ENCODE assay signal across 9 cellular contexts in the genomic region with DNA sequence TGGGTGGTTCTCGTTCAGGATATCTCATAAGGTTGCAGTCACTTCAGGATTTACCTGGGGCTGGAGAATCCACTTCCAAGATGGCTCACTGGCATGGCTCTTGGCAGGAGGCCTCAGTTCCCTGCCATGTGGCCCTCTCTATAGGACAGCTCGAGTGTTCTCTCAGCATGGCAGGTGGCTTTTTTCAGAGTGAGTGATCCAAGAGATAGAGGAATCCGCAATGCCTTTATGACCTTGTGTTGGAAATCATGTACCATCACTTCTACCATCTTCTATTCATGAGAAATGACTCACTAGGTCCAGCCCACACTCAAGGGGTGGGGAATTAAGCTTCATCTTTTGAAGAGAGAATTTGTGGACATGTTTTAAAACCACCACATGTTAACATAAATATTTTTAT. TPM values are rescaled to one million over a fixed set of nuclear protein-coding genes. Genes with fewer than 3 reads are reported as not detected.
DNase-seq lines count a peak whose midpoint lies in the region; ATAC-seq and TF ChIP-seq lines count a peak whose summit lies in the region.
"Had no signal": no experiment of that assay in that cellular context is flagged by ENCODE, and none has a peak within 500 bp of the region (broad histone marks: within the 10 kb centered on the region; RNA-seq: fewer than 3 reads in every experiment).

No MANE protein-coding gene starts in this region.

- TF ChIP-seq CTCF in neural crest cell (conservative IDR thresholded peaks at IDR 0.05), result no peak

- peak overlapping the region; percentile 90 to 99 (median 99) for H3K27ac Mint-ChIP-seq in IgD-negative memory B cell
- peak overlapping the region; percentile 43 for H3K27ac Mint-ChIP-seq in neural crest cell (ENCODE audit: unreplicated experiment)

- H3K36me3 ChIP-seq in BLaER1 (peaks cover 11% of the 10 kb centered on the region; the same call in 1 of the 2 replicates), MG63 (no peaks in the 10 kb centered on the region)

- peaks cover 10% of the 10 kb centered on the region for H3K36me3 Mint-ChIP-seq in IgD-negative memory B cell
- H3K36me3 Mint-ChIP-seq in neural crest cell (ENCODE audit: low read depth), result no peaks in the 10 kb centered on the region

- H3K4me3 ChIP-seq in BLaER1 (no peak overlapping the region), MG63 (no peak overlapping the region)

- H3K27me3 Mint-ChIP-seq in IgD-negative memory B cell (no peaks in the 10 kb centered on the region), neural crest cell (ENCODE audit: low read depth) (peaks cover 17% of the 10 kb centered on the region)

- H3K9me3 Mint-ChIP-seq in IgD-negative memory B cell (peaks cover 0 to 2% (median 0%) of the 10 kb centered on the region in 3 donors), neural crest cell (no peaks in the 10 kb centered on the region)

- no peak for ATAC-seq in GM19467 (IDR thresholded peaks at IDR 0.05; ENCODE audit: unreplicated experiment)

- peaks cover 29% of the 10 kb centered on the region for H3K4me1 ChIP-seq in BLaER1

- H3K27me3 ChIP-seq in BLaER1 (no peaks in the 10 kb centered on the region), MG63 (peaks cover 11% of the 10 kb centered on the region)

- H3K27ac ChIP-seq in BLaER1, result peak overlapping the region; percentile 64; the same call in 1 of the 2 replicates

- peak overlapping the region; percentile 67; the same call in 1 of the 2 replicates for H3K4me2 ChIP-seq in BLaER1

- H4K20me1 ChIP-seq in BLaER1, result no peaks in the 10 kb centered on the region; the same call in 1 of the 2 replicates

- H3K4me3 Mint-ChIP-seq in IgD-negative memory B cell (peak overlapping the region; percentile 54 to 86 (median 78)), neural crest cell (no peak overlapping the region)

- H3K4me1 Mint-ChIP-seq in IgD-negative memory B cell, result peaks cover 60 to 75% (median 74%) of the 10 kb centered on the region in 3 donors
- no peaks in the 10 kb centered on the region for H3K4me1 Mint-ChIP-seq in neural crest cell

- H3K9ac ChIP-seq in BLaER1, result no peak overlapping the region

- no peaks in the 10 kb centered on the region for H3K9me3 ChIP-seq in BLaER1
- no peaks in the 10 kb centered on the region for H3K9me3 ChIP-seq in MG63

- DNase-seq in activated T-cell treated with anti-CD3 and anti-CD28 coated beads for 4 hours, result peak; percentile 52
- DNase-seq in neural crest cell (ENCODE audit: low read depth, low spot score), result no peak
- DNase-seq in NCI-H345 treated with DMSO at 0.1 percent for 48 hours (lab: John Stamatoyannopoulos, UW; ENCODE audit: unreplicated experiment), result no peak
- no peak for DNase-seq in MG63
- no peak for DNase-seq in NCI-H1105 (lab: John Stamatoyannopoulos, UW)
- DNase-seq: NCI-H82 had no signal

RNA-seq across cellular contexts. Expression of gene PPP1R16B, which starts 37.8 kb away (rescaled TPM):
- polyA plus RNA-seq in IgD-negative memory B cell, result 68.0 TPM
- total RNA-seq in neural crest cell, result 0.30 and 0.57 TPM in 2 replicates
- not detected in 2 replicates for total RNA-seq in MG63 (2014; rRNA removed; shearing (Covaris generic); ENCODE audit: low replicate concordance)
